Comparison of ENCODE assay signal across 8 cellular contexts in the genomic region with DNA sequence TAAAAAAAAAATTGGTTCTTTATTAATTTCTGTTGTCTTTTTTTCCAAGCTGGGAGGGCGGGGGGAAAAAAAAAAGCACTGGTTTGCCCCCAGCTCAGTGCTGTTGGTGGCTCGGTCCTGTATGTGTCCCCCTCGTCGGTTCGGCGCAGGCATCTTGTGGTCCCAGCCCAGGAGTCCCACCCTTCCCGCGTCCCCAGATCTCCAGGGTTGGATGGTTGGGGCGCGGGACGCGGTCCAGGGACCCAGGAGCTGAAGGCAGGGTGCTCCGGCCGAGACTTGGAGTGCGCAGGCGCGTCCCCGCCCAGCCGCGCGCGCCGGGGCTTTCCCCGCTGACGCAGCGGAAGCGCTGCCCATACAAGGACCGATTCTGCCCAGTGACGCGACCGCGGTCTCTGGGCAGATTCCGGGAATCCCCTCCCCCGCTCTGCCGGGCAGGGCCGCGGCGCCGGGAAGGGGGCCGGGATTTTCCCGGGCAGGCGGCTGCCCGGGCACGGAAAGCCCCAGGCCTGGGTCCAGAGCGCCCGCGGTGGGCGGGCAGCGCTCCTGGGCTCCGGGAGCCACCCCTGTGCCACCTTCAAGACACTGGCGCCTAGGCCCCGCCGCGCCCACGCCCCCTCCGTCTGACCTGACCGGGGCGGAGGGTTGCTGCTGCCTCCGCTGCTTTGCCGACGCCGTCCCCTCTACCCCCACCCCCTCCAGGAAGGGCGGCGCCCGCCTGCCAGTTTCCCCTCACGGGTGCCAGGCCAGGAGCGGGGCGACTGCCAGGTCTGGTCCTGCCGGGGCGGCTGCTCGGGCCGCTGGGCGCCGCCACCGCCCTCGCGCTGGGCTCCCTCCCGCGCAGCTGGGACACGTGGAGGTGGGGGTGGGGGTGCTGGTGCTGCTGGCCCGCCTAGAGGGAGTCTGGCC. TPM values are rescaled to one million over a fixed set of nuclear protein-coding genes. Genes with fewer than 3 reads are reported as not detected.
A peak's percentile ranks its signal among the peaks of the same experiment; 100 is the strongest.
DNase-seq lines count a peak whose midpoint lies in the region; ATAC-seq and TF ChIP-seq lines count a peak whose summit lies in the region.

No MANE protein-coding gene starts in this region.

- H3K4me1 ChIP-seq in SJCRH30 (peaks cover 16% of the 10 kb centered on the region), foreskin keratinocyte (peaks cover 16% of the 10 kb centered on the region), neuron (ENCODE audit: insufficient read depth, low read length) (peaks cover 38% of the 10 kb centered on the region)

- TF ChIP-seq CTCF in foreskin keratinocyte (conservative IDR thresholded peaks at IDR 0.05) = peak; percentile 18

- H3K4me3 ChIP-seq in SJCRH30 (peak overlapping the region; percentile 80), neuron (ENCODE audit: low read length) (peak overlapping the region; percentile 47)

- H3K27ac ChIP-seq in SJCRH30 (peak overlapping the region; percentile 60), foreskin keratinocyte (peak overlapping the region; percentile 78)

- peak; percentile 88 for DNase-seq in COR-L47 (lab: John Stamatoyannopoulos, UW)
- DNase-seq in LoVo (ENCODE audit: low spot score) = peak; percentile 96
- peak; percentile 93 to 98 for DNase-seq in SJCRH30
- DNase-seq in activated naive CD4-positive, alpha-beta T cell treated with Interleukin-2 at 50 U/mL for 16 hours = peak; percentile 91
- peak; percentile 85 to 91 for DNase-seq in foreskin keratinocyte
- peak; percentile 83 for DNase-seq in stromal cell of bone marrow (ENCODE audit: low read depth)

- no peak overlapping the region for H2AFZ ChIP-seq in neuron (ENCODE audit: low read depth, low read length)

- H3K9me3 ChIP-seq in SJCRH30 (replicated peaks) = no peaks in the 10 kb centered on the region
- no peaks in the 10 kb centered on the region for H3K9me3 ChIP-seq in neuron (ENCODE audit: low read length)

- ATAC-seq in GM21423 (IDR thresholded peaks at IDR 0.05; ENCODE audit: unreplicated experiment) (peak; percentile 28), foreskin keratinocyte (peak; percentile 46)

- H3K36me3 ChIP-seq in SJCRH30 = no peaks in the 10 kb centered on the region
- peaks cover under 1% of the 10 kb centered on the region for H3K36me3 ChIP-seq in neuron (ENCODE audit: insufficient read depth, low read length)

- H3K27me3 ChIP-seq in SJCRH30 = no peaks in the 10 kb centered on the region
- no peaks in the 10 kb centered on the region for H3K27me3 ChIP-seq in foreskin keratinocyte
- no peaks in the 10 kb centered on the region for H3K27me3 ChIP-seq in neuron (ENCODE audit: insufficient read depth, low read length)

RNA-seq across cellular contexts. Expression of a gene that starts 2.3 kb away (rescaled TPM):
- total RNA-seq in SJCRH30 (2014; rRNA removed; shearing (Covaris generic)) = 34.8 and 39.7 TPM in 2 replicates
- 101 and 134 TPM in 2 replicates for total RNA-seq in foreskin keratinocyte
- polyA plus RNA-seq in foreskin keratinocyte = 104 and 134 TPM in 2 replicates

RNA-seq across cellular contexts. Expression of a gene that starts 8.1 kb away (rescaled TPM):
- 55.9 and 64.6 TPM in 2 replicates for total RNA-seq in SJCRH30 (2014; rRNA removed; shearing (Covaris generic))
- total RNA-seq in foreskin keratinocyte = 271 and 287 TPM in 2 replicates
- polyA plus RNA-seq in foreskin keratinocyte = 347 and 379 TPM in 2 replicates

RNA-seq across cellular contexts. Expression of a gene that starts 8.3 kb away (rescaled TPM):
- total RNA-seq in SJCRH30 (2014; rRNA removed; shearing (Covaris generic)) = not detected in 2 replicates
- 9.3 and 14.7 TPM in 2 replicates for total RNA-seq in foreskin keratinocyte
- polyA plus RNA-seq in foreskin keratinocyte = 49.9 and 56.0 TPM in 2 replicates

RNA-seq across cellular contexts. Expression of a gene that starts 12.8 kb away (rescaled TPM):
- total RNA-seq in SJCRH30 (2014; rRNA removed; shearing (Covaris generic)) = 92.4 and 99.0 TPM in 2 replicates
- 46.6 and 49.4 TPM in 2 replicates for total RNA-seq in foreskin keratinocyte
- polyA plus RNA-seq in foreskin keratinocyte = 54.8 and 56.1 TPM in 2 replicates

RNA-seq across cellular contexts. Expression of a gene that starts 18.2 kb away (rescaled TPM):
- total RNA-seq in SJCRH30 (2014; rRNA removed; shearing (Covaris generic)) = 14.1 and 19.0 TPM in 2 replicates
- total RNA-seq in foreskin keratinocyte = 34.5 and 35.9 TPM in 2 replicates
- polyA plus RNA-seq in foreskin keratinocyte = 32.9 and 35.5 TPM in 2 replicates

Comparison
In these comparisons a context has a peak if more than half of its experiments do, and no peak if none do; other contexts are left out.
1. Peak in every context shown above with its lines: DNase-seq, ATAC-seq, H3K4me3 ChIP-seq and H3K27ac ChIP-seq.
2. RNA of a gene that starts 8.3 kb away (total RNA-seq): 9.3 to 14.7 TPM in foreskin keratinocyte; not detected in SJCRH30; every median in the first group is over 10 times any median in the second.